1 cellular context compared by ENCODE assay signal in the genomic region with DNA sequence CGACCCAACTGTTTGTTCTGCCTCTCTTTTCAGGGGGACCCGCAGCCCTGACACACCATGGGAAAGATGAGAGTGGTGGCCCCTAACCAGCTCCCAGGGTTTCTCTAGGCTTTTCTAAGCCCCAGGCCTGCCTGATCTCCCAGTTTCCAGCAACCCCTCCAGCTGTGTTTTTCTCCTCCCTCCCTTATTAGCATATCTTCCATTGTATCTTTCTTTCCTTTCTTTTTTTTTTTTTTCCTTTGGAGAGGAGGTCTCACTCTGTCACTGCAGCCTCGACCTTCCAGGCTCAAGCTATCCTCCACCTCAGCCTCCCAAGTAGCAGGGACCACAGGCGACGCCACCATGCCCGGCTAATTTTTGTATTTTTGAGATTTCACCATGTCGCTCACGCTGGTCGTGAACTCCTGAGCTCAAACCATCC.
TF ChIP-seq lines count a peak whose summit lies in the region.

No MANE protein-coding gene starts in this region.

TF ChIP-seq in K562, 482 proteins besides CTCF, POLR2A, EP300 and RAD21 (continues in another document):
- no peak for TF ChIP-seq SLC30A9 (CRISPR knock-in tag; IDR thresholded peaks at IDR 0.05)
- peak; percentile 5 for TF ChIP-seq NCOA4 (IDR thresholded peaks at IDR 0.05; ENCODE audit: partially characterized antibody)
- no peak for TF ChIP-seq ZNF79 (CRISPR knock-in tag; IDR thresholded peaks at IDR 0.05; ENCODE audit: low read depth)
- no peak for TF ChIP-seq NELFE (IDR thresholded peaks at IDR 0.05; ENCODE audit: insufficient read depth, insufficient read length)
- TF ChIP-seq ZSCAN29 (IDR thresholded peaks at IDR 0.05), result 0 out of 2 replicates have a peak, but pooled peaks have one; percentile 11
- TF ChIP-seq RBM34 (IDR thresholded peaks at IDR 0.05; ENCODE audit: borderline replicate concordance, insufficient read depth, low read length), result no peak
- no peak for TF ChIP-seq THRA (IDR thresholded peaks at IDR 0.05)
- TF ChIP-seq ZNF561 (CRISPR knock-in tag; conservative IDR thresholded peaks at IDR 0.05), result no peak
- peak; percentile 75 for TF ChIP-seq ZNF384 (IDR thresholded peaks at IDR 0.05; ENCODE audit: low read depth, low read length)
- no peak for TF ChIP-seq RB1 (IDR thresholded peaks at IDR 0.05; ENCODE audit: low read depth)
- TF ChIP-seq TCF3 (CRISPR knock-in tag; IDR thresholded peaks at IDR 0.05), result no peak
- TF ChIP-seq, protein P1, sequence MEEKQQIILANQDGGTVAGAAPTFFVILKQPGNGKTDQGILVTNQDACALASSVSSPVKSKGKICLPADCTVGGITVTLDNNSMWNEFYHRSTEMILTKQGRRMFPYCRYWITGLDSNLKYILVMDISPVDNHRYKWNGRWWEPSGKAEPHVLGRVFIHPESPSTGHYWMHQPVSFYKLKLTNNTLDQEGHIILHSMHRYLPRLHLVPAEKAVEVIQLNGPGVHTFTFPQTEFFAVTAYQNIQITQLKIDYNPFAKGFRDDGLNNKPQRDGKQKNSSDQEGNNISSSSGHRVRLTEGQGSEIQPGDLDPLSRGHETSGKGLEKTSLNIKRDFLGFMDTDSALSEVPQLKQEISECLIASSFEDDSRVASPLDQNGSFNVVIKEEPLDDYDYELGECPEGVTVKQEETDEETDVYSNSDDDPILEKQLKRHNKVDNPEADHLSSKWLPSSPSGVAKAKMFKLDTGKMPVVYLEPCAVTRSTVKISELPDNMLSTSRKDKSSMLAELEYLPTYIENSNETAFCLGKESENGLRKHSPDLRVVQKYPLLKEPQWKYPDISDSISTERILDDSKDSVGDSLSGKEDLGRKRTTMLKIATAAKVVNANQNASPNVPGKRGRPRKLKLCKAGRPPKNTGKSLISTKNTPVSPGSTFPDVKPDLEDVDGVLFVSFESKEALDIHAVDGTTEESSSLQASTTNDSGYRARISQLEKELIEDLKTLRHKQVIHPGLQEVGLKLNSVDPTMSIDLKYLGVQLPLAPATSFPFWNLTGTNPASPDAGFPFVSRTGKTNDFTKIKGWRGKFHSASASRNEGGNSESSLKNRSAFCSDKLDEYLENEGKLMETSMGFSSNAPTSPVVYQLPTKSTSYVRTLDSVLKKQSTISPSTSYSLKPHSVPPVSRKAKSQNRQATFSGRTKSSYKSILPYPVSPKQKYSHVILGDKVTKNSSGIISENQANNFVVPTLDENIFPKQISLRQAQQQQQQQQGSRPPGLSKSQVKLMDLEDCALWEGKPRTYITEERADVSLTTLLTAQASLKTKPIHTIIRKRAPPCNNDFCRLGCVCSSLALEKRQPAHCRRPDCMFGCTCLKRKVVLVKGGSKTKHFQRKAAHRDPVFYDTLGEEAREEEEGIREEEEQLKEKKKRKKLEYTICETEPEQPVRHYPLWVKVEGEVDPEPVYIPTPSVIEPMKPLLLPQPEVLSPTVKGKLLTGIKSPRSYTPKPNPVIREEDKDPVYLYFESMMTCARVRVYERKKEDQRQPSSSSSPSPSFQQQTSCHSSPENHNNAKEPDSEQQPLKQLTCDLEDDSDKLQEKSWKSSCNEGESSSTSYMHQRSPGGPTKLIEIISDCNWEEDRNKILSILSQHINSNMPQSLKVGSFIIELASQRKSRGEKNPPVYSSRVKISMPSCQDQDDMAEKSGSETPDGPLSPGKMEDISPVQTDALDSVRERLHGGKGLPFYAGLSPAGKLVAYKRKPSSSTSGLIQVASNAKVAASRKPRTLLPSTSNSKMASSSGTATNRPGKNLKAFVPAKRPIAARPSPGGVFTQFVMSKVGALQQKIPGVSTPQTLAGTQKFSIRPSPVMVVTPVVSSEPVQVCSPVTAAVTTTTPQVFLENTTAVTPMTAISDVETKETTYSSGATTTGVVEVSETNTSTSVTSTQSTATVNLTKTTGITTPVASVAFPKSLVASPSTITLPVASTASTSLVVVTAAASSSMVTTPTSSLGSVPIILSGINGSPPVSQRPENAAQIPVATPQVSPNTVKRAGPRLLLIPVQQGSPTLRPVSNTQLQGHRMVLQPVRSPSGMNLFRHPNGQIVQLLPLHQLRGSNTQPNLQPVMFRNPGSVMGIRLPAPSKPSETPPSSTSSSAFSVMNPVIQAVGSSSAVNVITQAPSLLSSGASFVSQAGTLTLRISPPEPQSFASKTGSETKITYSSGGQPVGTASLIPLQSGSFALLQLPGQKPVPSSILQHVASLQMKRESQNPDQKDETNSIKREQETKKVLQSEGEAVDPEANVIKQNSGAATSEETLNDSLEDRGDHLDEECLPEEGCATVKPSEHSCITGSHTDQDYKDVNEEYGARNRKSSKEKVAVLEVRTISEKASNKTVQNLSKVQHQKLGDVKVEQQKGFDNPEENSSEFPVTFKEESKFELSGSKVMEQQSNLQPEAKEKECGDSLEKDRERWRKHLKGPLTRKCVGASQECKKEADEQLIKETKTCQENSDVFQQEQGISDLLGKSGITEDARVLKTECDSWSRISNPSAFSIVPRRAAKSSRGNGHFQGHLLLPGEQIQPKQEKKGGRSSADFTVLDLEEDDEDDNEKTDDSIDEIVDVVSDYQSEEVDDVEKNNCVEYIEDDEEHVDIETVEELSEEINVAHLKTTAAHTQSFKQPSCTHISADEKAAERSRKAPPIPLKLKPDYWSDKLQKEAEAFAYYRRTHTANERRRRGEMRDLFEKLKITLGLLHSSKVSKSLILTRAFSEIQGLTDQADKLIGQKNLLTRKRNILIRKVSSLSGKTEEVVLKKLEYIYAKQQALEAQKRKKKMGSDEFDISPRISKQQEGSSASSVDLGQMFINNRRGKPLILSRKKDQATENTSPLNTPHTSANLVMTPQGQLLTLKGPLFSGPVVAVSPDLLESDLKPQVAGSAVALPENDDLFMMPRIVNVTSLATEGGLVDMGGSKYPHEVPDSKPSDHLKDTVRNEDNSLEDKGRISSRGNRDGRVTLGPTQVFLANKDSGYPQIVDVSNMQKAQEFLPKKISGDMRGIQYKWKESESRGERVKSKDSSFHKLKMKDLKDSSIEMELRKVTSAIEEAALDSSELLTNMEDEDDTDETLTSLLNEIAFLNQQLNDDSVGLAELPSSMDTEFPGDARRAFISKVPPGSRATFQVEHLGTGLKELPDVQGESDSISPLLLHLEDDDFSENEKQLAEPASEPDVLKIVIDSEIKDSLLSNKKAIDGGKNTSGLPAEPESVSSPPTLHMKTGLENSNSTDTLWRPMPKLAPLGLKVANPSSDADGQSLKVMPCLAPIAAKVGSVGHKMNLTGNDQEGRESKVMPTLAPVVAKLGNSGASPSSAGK (IDR thresholded peaks at IDR 0.05), result no peak
- no peak for TF ChIP-seq ZKSCAN8 (CRISPR knock-in tag; IDR thresholded peaks at IDR 0.05)
- peak; percentile 62; the same call in 1 of the 2 replicates for TF ChIP-seq TRIM28 (IDR thresholded peaks at IDR 0.05)
- TF ChIP-seq TCFL5 (CRISPR knock-in tag; conservative IDR thresholded peaks at IDR 0.05), result no peak
- TF ChIP-seq FOXA3 (CRISPR knock-in tag; conservative IDR thresholded peaks at IDR 0.05 in 1 of 2, IDR thresholded peaks at IDR 0.05 in 1 of 2), result no peak
- TF ChIP-seq DNMT1 (IDR thresholded peaks at IDR 0.05), result 0 out of 2 replicates have a peak, but pooled peaks have one; percentile 60
- no peak for TF ChIP-seq ARID1B (IDR thresholded peaks at IDR 0.05)
- no peak for TF ChIP-seq ZNF212 (CRISPR knock-in tag; IDR thresholded peaks at IDR 0.05)
- no peak for TF ChIP-seq ZNF277 (CRISPR knock-in tag; IDR thresholded peaks at IDR 0.05; ENCODE audit: borderline replicate concordance)
- TF ChIP-seq HCFC1 (IDR thresholded peaks at IDR 0.05; ENCODE audit: low read depth, low read length), result no peak
- TF ChIP-seq MIER1 (IDR thresholded peaks at IDR 0.05; ENCODE audit: low read depth), result no peak; the same call in 1 of the 2 replicates
- no peak for TF ChIP-seq ESRRB (CRISPR knock-in tag; IDR thresholded peaks at IDR 0.05; ENCODE audit: borderline replicate concordance)
- TF ChIP-seq MEF2A (IDR thresholded peaks at IDR 0.05; ENCODE audit: control insufficient read depth, low read depth, low read length), result no peak
- peak; percentile 17 for TF ChIP-seq DACH1 (IDR thresholded peaks at IDR 0.05; ENCODE audit: partially characterized antibody)
- no peak for TF ChIP-seq ZNF124 (CRISPR knock-in tag; IDR thresholded peaks at IDR 0.05)
- TF ChIP-seq GTF2F1 (IDR thresholded peaks at IDR 0.05; ENCODE audit: low read depth, low read length), result 0 out of 2 replicates have a peak, but pooled peaks have one; percentile 0
- peak; percentile 25; the same call in 1 of the 2 replicates for TF ChIP-seq ZBTB7A (IDR thresholded peaks at IDR 0.05; ENCODE audit: borderline replicate concordance, control insufficient read depth, low read depth, low read length)
- peak; percentile 5 for TF ChIP-seq POLR2B (IDR thresholded peaks at IDR 0.05; ENCODE audit: low read depth, partially characterized antibody)
- TF ChIP-seq ZNF644 (tag; IDR thresholded peaks at IDR 0.05; ENCODE audit: low read depth), result no peak
- peak in 1 of 2 experiments; percentile 59; a peak in 1 of 4 replicates for TF ChIP-seq SIN3A (IDR thresholded peaks at IDR 0.05; ENCODE audit: borderline replicate concordance in 2 of 2, control insufficient read depth in 1 of 2, low read depth in 2 of 2, low read length in 2 of 2)
- TF ChIP-seq, protein P2, sequence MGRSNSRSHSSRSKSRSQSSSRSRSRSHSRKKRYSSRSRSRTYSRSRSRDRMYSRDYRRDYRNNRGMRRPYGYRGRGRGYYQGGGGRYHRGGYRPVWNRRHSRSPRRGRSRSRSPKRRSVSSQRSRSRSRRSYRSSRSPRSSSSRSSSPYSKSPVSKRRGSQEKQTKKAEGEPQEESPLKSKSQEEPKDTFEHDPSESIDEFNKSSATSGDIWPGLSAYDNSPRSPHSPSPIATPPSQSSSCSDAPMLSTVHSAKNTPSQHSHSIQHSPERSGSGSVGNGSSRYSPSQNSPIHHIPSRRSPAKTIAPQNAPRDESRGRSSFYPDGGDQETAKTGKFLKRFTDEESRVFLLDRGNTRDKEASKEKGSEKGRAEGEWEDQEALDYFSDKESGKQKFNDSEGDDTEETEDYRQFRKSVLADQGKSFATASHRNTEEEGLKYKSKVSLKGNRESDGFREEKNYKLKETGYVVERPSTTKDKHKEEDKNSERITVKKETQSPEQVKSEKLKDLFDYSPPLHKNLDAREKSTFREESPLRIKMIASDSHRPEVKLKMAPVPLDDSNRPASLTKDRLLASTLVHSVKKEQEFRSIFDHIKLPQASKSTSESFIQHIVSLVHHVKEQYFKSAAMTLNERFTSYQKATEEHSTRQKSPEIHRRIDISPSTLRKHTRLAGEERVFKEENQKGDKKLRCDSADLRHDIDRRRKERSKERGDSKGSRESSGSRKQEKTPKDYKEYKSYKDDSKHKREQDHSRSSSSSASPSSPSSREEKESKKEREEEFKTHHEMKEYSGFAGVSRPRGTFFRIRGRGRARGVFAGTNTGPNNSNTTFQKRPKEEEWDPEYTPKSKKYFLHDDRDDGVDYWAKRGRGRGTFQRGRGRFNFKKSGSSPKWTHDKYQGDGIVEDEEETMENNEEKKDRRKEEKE (IDR thresholded peaks at IDR 0.05; ENCODE audit: borderline replicate concordance in 1 of 2, control insufficient read depth in 1 of 2, low read depth in 2 of 2, low read length in 1 of 2), result no peak
- no peak for TF ChIP-seq GABPB2 (CRISPR knock-in tag; conservative IDR thresholded peaks at IDR 0.05)
- TF ChIP-seq, protein P3, sequence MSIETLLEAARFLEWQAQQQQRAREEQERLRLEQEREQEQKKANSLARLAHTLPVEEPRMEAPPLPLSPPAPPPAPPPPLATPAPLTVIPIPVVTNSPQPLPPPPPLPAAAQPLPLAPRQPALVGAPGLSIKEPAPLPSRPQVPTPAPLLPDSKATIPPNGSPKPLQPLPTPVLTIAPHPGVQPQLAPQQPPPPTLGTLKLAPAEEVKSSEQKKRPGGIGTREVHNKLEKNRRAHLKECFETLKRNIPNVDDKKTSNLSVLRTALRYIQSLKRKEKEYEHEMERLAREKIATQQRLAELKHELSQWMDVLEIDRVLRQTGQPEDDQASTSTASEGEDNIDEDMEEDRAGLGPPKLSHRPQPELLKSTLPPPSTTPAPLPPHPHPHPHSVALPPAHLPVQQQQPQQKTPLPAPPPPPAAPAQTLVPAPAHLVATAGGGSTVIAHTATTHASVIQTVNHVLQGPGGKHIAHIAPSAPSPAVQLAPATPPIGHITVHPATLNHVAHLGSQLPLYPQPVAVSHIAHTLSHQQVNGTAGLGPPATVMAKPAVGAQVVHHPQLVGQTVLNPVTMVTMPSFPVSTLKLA (conservative IDR thresholded peaks at IDR 0.05), result no peak
- TF ChIP-seq SP2 (IDR thresholded peaks at IDR 0.05; ENCODE audit: extremely low read depth, low read depth, low read length, poor library complexity, severe bottlenecking), result no peak
- TF ChIP-seq CBX5 (IDR thresholded peaks at IDR 0.05; ENCODE audit: borderline replicate concordance, low read depth), result no peak
- 0 out of 2 replicates have a peak, but pooled peaks have one; percentile 13 for TF ChIP-seq ZNF263 (CRISPR knock-in tag; IDR thresholded peaks at IDR 0.05; ENCODE audit: borderline replicate concordance)
- TF ChIP-seq ZNF175 (CRISPR knock-in tag; IDR thresholded peaks at IDR 0.05; ENCODE audit: low read depth), result no peak
- TF ChIP-seq RNF2 (IDR thresholded peaks at IDR 0.05), result no peak
- TF ChIP-seq, protein P4, sequence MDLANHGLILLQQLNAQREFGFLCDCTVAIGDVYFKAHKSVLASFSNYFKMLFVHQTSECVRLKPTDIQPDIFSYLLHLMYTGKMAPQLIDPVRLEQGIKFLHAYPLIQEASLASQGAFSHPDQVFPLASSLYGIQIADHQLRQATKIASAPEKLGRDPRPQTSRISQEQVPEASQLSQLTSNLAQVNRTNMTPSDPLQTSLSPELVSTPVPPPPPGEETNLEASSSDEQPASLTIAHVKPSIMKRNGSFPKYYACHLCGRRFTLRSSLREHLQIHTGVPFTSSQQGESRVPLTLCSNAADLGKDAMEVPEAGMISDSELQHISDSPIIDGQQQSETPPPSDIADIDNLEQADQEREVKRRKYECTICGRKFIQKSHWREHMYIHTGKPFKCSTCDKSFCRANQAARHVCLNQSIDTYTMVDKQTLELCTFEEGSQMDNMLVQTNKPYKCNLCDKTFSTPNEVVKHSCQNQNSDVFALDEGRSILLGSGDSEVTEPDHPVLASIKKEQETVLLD (IDR thresholded peaks at IDR 0.05), result 0 out of 2 replicates have a peak, but pooled peaks have one; percentile 2
- no peak for TF ChIP-seq BRD4 (IDR thresholded peaks at IDR 0.05)
- 0 out of 2 replicates have a peak, but pooled peaks have one; percentile 7 for TF ChIP-seq ARID2 (IDR thresholded peaks at IDR 0.05)
- TF ChIP-seq ELF4 (CRISPR knock-in tag; IDR thresholded peaks at IDR 0.05), result no peak
- TF ChIP-seq TAL1 (IDR thresholded peaks at IDR 0.05), result no peak
- TF ChIP-seq MTA2 (IDR thresholded peaks at IDR 0.05; ENCODE audit: low read depth), result no peak
